Comparison of ENCODE assay signal across 8 cellular contexts in genomic region chr1:19209990-19210771, GRCh38. TPM values are rescaled to one million over a fixed set of nuclear protein-coding genes. Genes with fewer than 3 reads are reported as not detected.
DNase-seq lines count a peak whose midpoint lies in the region; ATAC-seq and TF ChIP-seq lines count a peak whose summit lies in the region.

TSS of gene UBR4 (minus strand) at chr1:19210266. CDS start at chr1:19210248, 18 bp downstream.

- H3K27ac Mint-ChIP-seq in activated CD4-positive, alpha-beta T cell treated with anti-CD3 and anti-CD28 coated beads, Interleukin-2, amount 10 ng/mL, durations not matched to agents 7 days and 5 days: peak within 1 kb of the TSS; percentile 97

- POLR2A ChIA-PET in BJ (lab: Charles Lee): no interaction called here
- POLR2A ChIA-PET in activated CD4-positive, alpha-beta T cell treated with anti-CD3 and anti-CD28 coated beads, Interleukin-2, amount 10 ng/mL, durations not matched to agents 7 days and 5 days (lab: Charles Lee): no interaction called here

- DNase-seq in BJ (ENCODE audit: low read depth) (peak; percentile 56), NCI-H526 treated with DMSO at 0.1 percent for 48 hours (lab: John Stamatoyannopoulos, UW) (peak; percentile 85), cortex of kidney (lab: John Stamatoyannopoulos, UW) (peak; percentile 71), left kidney (ENCODE audit: low read depth, low spot score) (peak; percentile 98)
- peak; percentile 96 for DNase-seq in activated CD4-positive, alpha-beta T cell treated with anti-CD3 and anti-CD28 coated beads, Interleukin-2, amount 10 ng/mL, durations not matched to agents 7 days and 5 days
- peak; percentile 97 to 98 for DNase-seq in stimulated activated CD4-positive, alpha-beta T cell treated with anti-CD3 and anti-CD28 coated beads, Interleukin-2, amount 100 ng/mL, for 24 hours

- H3K4me1 Mint-ChIP-seq in activated CD4-positive, alpha-beta T cell treated with anti-CD3 and anti-CD28 coated beads, Interleukin-2, amount 10 ng/mL, durations not matched to agents 7 days and 5 days: peaks cover 74% of the 10 kb centered on the region

- no peaks in the 10 kb centered on the region for H3K9me3 Mint-ChIP-seq in activated CD4-positive, alpha-beta T cell treated with anti-CD3 and anti-CD28 coated beads, Interleukin-2, amount 10 ng/mL, durations not matched to agents 7 days and 5 days

- no peaks in the 10 kb centered on the region for H3K36me3 ChIP-seq in BJ (ENCODE audit: control insufficient read depth, insufficient read depth, low read length)

- CTCF ChIA-PET in BJ (lab: Yijun Ruan, JAX): interaction anchor here (0.8 to 1.1 kb wide), 3 partner anchors 11 to 32 kb away, joined by 3 read pairs; no protein-coding TSS in a partner anchor
- CTCF ChIA-PET in activated CD4-positive, alpha-beta T cell treated with anti-CD3 and anti-CD28 coated beads, Interleukin-2, amount 10 ng/mL, durations not matched to agents 7 days and 5 days (lab: Charles Lee): interaction anchor here (1.1 to 3.2 kb wide), 7 partner anchors 8 to 327 kb away, joined by 3 to 9 read pairs (median 4); no protein-coding TSS in a partner anchor

- no peaks in the 10 kb centered on the region for H3K27me3 Mint-ChIP-seq in activated CD4-positive, alpha-beta T cell treated with anti-CD3 and anti-CD28 coated beads, Interleukin-2, amount 10 ng/mL, durations not matched to agents 7 days and 5 days

- no peak for TF ChIP-seq CTCF in BJ (IDR thresholded peaks at IDR 0.05; ENCODE audit: insufficient read depth, low read depth, low read length)

- H3K27me3 ChIP-seq in BJ (ENCODE audit: control insufficient read depth, insufficient read depth, low read length): no peaks in the 10 kb centered on the region

- H3K4me3 Mint-ChIP-seq in activated CD4-positive, alpha-beta T cell treated with anti-CD3 and anti-CD28 coated beads, Interleukin-2, amount 10 ng/mL, durations not matched to agents 7 days and 5 days: peak within 1 kb of the TSS; percentile 93

- peak; percentile 94 for ATAC-seq in GM19324 (IDR thresholded peaks at IDR 0.05; ENCODE audit: low FRiP score, unreplicated experiment)
- peak; percentile 69 for ATAC-seq in HG03469 (IDR thresholded peaks at IDR 0.05; ENCODE audit: unreplicated experiment)

- peaks cover 27% of the 10 kb centered on the region for H3K36me3 Mint-ChIP-seq in activated CD4-positive, alpha-beta T cell treated with anti-CD3 and anti-CD28 coated beads, Interleukin-2, amount 10 ng/mL, durations not matched to agents 7 days and 5 days (ENCODE audit: low read depth)

- peak within 1 kb of the TSS; percentile 86 for H3K4me3 ChIP-seq in BJ (ENCODE audit: low read depth, low read length)

RNA-seq across cellular contexts. Expression of gene UBR4, which starts in this region (rescaled TPM):
- 56.7 and 80.0 TPM in 2 replicates for polyA plus RNA-seq in BJ (2011; rRNA removed)
- polyA minus RNA-seq in BJ (2011; rRNA and poly(A)+ RNA removed): 204 and 277 TPM in 2 replicates
- 100 to 1,000 TPM; 116 to 125 TPM for total RNA-seq in activated CD4-positive, alpha-beta T cell treated with anti-CD3 and anti-CD28 coated beads, Interleukin-2, amount 10 ng/mL, durations not matched to agents 7 days and 5 days

Comparison
In these comparisons a context has a peak if more than half of its experiments do, and no peak if none do; other contexts are left out.
1. Peak in every context shown above with its lines: DNase-seq, ATAC-seq and H3K4me3 ChIP-seq.